11 cellular contexts compared by ENCODE assay signal in the genomic region with DNA sequence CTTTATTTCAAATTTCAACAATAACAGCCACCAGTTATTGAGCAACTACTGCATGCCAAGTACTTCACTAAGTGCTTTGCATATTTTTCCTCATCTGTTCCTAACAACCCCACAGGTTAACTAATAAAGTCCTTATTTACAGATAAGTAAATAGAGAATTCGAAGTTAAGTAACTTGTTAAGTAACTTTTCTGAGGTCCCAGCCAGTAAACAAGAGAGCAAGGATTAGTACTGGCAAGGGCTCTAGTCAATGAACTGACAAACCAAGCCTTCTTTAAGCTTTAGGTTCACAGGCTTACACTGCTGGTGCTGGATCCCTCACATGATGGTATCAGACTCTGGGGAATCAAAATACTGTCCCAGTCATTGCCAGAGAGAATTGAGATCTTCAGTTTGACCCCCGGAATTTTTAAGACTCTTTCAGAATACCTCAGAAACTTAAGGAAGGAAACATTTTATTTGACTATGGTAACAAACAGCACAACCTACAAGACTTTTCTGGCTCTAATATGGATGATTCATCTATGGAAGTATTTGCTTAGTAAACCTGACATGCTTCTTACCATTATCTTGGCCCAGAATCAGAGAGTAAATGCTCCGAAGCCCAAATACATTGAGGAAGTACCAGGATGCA. TPM values are rescaled to one million over a fixed set of nuclear protein-coding genes. Genes with fewer than 3 reads are reported as not detected.
DNase-seq lines count a peak whose midpoint lies in the region; TF ChIP-seq lines count a peak whose summit lies in the region.
"Had no signal": no experiment of that assay in that cellular context is flagged by ENCODE, and none has a peak within 500 bp of the region (broad histone marks: within the 10 kb centered on the region; RNA-seq: fewer than 3 reads in every experiment).

No MANE protein-coding gene starts in this region.

- H3K9me3 ChIP-seq in breast epithelium = no peaks in the 10 kb centered on the region
- no peaks in the 10 kb centered on the region for H3K9me3 ChIP-seq in HAP-1

- H3K27me3 ChIP-seq in ACC112 (ENCODE audit: insufficient read depth, low read length) (no peaks in the 10 kb centered on the region), breast epithelium (no peaks in the 10 kb centered on the region), HAP-1 (ENCODE audit: low read depth) (no peaks in the 10 kb centered on the region)

- H3K4me3 ChIP-seq in ACC112 (ENCODE audit: low read depth, low read length) (peak overlapping the region; percentile 38; the same call in 1 of the 2 replicates), breast epithelium (no peak overlapping the region), HAP-1 (no peak overlapping the region)

- H3K4me1 ChIP-seq in ACC112 (ENCODE audit: control insufficient read depth, insufficient read depth, low read length, unreplicated experiment) (peaks cover 26% of the 10 kb centered on the region), breast epithelium (no peaks in the 10 kb centered on the region), HAP-1 (no peaks in the 10 kb centered on the region)

- peaks cover 2% of the 10 kb centered on the region for H3K79me2 ChIP-seq in ACC112 (ENCODE audit: control insufficient read depth, insufficient read depth, low read length, unreplicated experiment)

- DNase-seq in LHCN-M2 (ENCODE audit: low read depth) (peak; percentile 55), breast epithelium (ENCODE audit: low spot score in 2 of 2) (no peak), iris pigment epithelial cell (ENCODE audit: low read depth) (peak; percentile 81), HAP-1 (ENCODE audit: low spot score in 2 of 2) (no peak), DMS 273 treated with DMSO at 0.1 percent for 48 hours (lab: John Stamatoyannopoulos, UW) (no peak), NCI-H345 treated with DMSO at 0.1 percent for 48 hours (lab: John Stamatoyannopoulos, UW; ENCODE audit: unreplicated experiment) (no peak), NOMO-1 (lab: John Stamatoyannopoulos, UW; ENCODE audit: unreplicated experiment in 2 of 2) (no peak)
- DNase-seq: activated CD8-positive, alpha-beta memory T cell treated with anti-CD3 and anti-CD28 coated beads for 24 hours; DMS79; occipital lobe had no signal

- H3K27ac ChIP-seq in ACC112 (ENCODE audit: low read depth, low read length) = peak overlapping the region; percentile 96
- peak overlapping the region; percentile 82 to 87 for H3K27ac ChIP-seq in breast epithelium

- in situ Hi-C loops in HAP-1 (cut with MboI; ENCODE audit: low sequenced_read_pairs) = no loop called here

- TF ChIP-seq CTCF in breast epithelium (IDR thresholded peaks at IDR 0.05) = no peak

- H3K36me3 ChIP-seq in ACC112 (ENCODE audit: insufficient read depth, low read length) = peaks cover 47% of the 10 kb centered on the region
- H3K36me3 ChIP-seq in breast epithelium = no peaks in the 10 kb centered on the region
- peaks cover 50% of the 10 kb centered on the region for H3K36me3 ChIP-seq in HAP-1 (replicated peaks)

- no peak for TF ChIP-seq POLR2A in breast epithelium (IDR thresholded peaks at IDR 0.05)

- no peak overlapping the region for H2AFZ ChIP-seq in ACC112 (ENCODE audit: low read length, unreplicated experiment)

- intact Hi-C loops in breast epithelium (cut with DNase I; ENCODE audit: low total_unique reads) = no loop called here

RNA-seq across cellular contexts. Expression of gene EMC3, which starts 16.5 kb away (rescaled TPM):
- total RNA-seq in LHCN-M2 (2014; rRNA removed) (82.7 and 126 TPM in 2 replicates), breast epithelium (10 to 100 TPM; 38.3 to 88.5 (median 42.9) TPM)
- polyA plus RNA-seq in LHCN-M2 (2012) = 94.9 TPM

RNA-seq across cellular contexts. Expression of gene PRRT3, which starts 17.9 kb away (rescaled TPM):
- 1.4 and 2.5 TPM in 2 replicates for total RNA-seq in LHCN-M2 (2014; rRNA removed)
- 2.2 TPM for polyA plus RNA-seq in LHCN-M2 (2012)
- total RNA-seq in breast epithelium = 1 to 10 TPM in 2 of 3 donors, under 1 TPM in 1; 0.64 to 2.8 (median 2.0) TPM

RNA-seq across cellular contexts. Expression of gene CRELD1, which starts 36.5 kb away (rescaled TPM):
- total RNA-seq in LHCN-M2 (2014; rRNA removed) = 9.9 and 10.4 TPM in 2 replicates
- polyA plus RNA-seq in LHCN-M2 (2012) = 8.1 TPM
- 10 to 100 TPM; 33.6 to 52.4 (median 44.6) TPM for total RNA-seq in breast epithelium

RNA-seq across cellular contexts. Expression of gene IL17RC, which starts 53.2 kb away (rescaled TPM):
- total RNA-seq in LHCN-M2 (2014; rRNA removed) = 30.1 and 42.3 TPM in 2 replicates
- polyA plus RNA-seq in LHCN-M2 (2012) = 23.1 TPM
- total RNA-seq in breast epithelium = 100 to 1,000 TPM in 1 of 3 donors, 10 to 100 TPM in 2; 59.6 to 119 (median 90.6) TPM

RNA-seq across cellular contexts. Expression of gene FANCD2, which starts 56.1 kb away (rescaled TPM):
- total RNA-seq in LHCN-M2 (2014; rRNA removed) = 26.3 and 32.9 TPM in 2 replicates
- 9.1 TPM for polyA plus RNA-seq in LHCN-M2 (2012)
- total RNA-seq in breast epithelium = 10 to 100 TPM in 1 of 3 donors, 1 to 10 TPM in 2; 3.7 to 12.9 (median 6.2) TPM

Comparison
In these comparisons a context has a peak if more than half of its experiments do, and no peak if none do; other contexts are left out.
1. DNase-seq: peak in LHCN-M2 (single experiment) and iris pigment epithelial cell (single experiment); none in breast epithelium (0 of 2), HAP-1 (0 of 2), DMS 273 treated with DMSO at 0.1 percent for 48 hours (single experiment), NCI-H345 treated with DMSO at 0.1 percent for 48 hours (single experiment) and NOMO-1 (0 of 2).